ENCODE assay signal across 8 cellular contexts in genomic region chr14:68911594-68912227, GRCh38.
DNase-seq lines count a peak whose midpoint lies in the region; ATAC-seq, FAIRE-seq and TF ChIP-seq lines count a peak whose summit lies in the region.

No MANE protein-coding gene starts in this region.

- FAIRE-seq in D721Med (lab: Jason Lieb, UNC) = no peak

- H3K4me3 Mint-ChIP-seq in activated B cell treated with CpG ODN at 0.5 μM for 24 hours = no peak overlapping the region

- POLR2A ChIA-PET in activated B cell treated with CpG ODN at 0.5 μM for 24 hours (lab: Charles Lee) = no interaction called here

- H3K27me3 ChIP-seq in mammary epithelial cell (ENCODE audit: insufficient read depth, low read length) = no peaks in the 10 kb centered on the region

- CTCF ChIA-PET in activated B cell treated with CpG ODN at 0.5 μM for 24 hours (lab: Charles Lee) (interaction anchor here (0.6 to 1.1 kb wide), 4 partner anchors 13 to 978 kb away, joined by 3 to 4 read pairs (median 3); no protein-coding TSS in a partner anchor), mammary epithelial cell (lab: Charles Lee; ENCODE audit: low non-redundant PET) (interaction anchor here (0.6 to 0.7 kb wide), 2 partner anchors 28 to 48 kb away, joined by 3 read pairs; no protein-coding TSS in a partner anchor)

- DNase-seq in D721Med (ENCODE audit: insufficient read length, low spot score) (peak; percentile 83), NCI-H2196 treated with DMSO at 0.1 percent for 48 hours (lab: John Stamatoyannopoulos, UW; ENCODE audit: unreplicated experiment) (peak; percentile 62), activated B cell treated with CpG ODN at 0.5 μM for 24 hours (peak; percentile 37), mammary epithelial cell (peak; percentile 65), islet precursor cell (peak; percentile 87), occipital lobe (lab: John Stamatoyannopoulos, UW) (no peak)
- peak; percentile 52 to 64 (median 62) for DNase-seq in stimulated activated CD4-positive, alpha-beta T cell treated with anti-CD3 and anti-CD28 coated beads, Interleukin-1b, Interleukin-23, amount 100 ng/mL, for 24 hours (ENCODE audit: low read depth in 4 of 4, low spot score in 1 of 4)

- no peak overlapping the region for H3K4me2 ChIP-seq in mammary epithelial cell (ENCODE audit: insufficient read depth, low read depth, low read length)

- dilution Hi-C loops in mammary epithelial cell (cut with HindIII; ENCODE audit: low sequenced_read_pairs) = no loop called here

- ATAC-seq in HG02759 (IDR thresholded peaks at IDR 0.05; ENCODE audit: unreplicated experiment) (peak; percentile 73), activated B cell treated with CpG ODN at 0.5 μM for 24 hours (ENCODE audit: low read depth) (peak; percentile 91)

- no peak overlapping the region for H3K4me3 ChIP-seq in mammary epithelial cell (replicated peaks in 1 of 3; ENCODE audit: insufficient read depth in 1 of 3, low read depth in 2 of 3, low read length in 3 of 3)

- peaks cover 4% of the 10 kb centered on the region for H3K4me1 ChIP-seq in mammary epithelial cell (ENCODE audit: insufficient read depth, low read length)

- intact Hi-C loops in activated B cell treated with CpG ODN at 0.5 μM for 24 hours (cut with micrococcal nuclease) = loop anchor here (1.0 to 5.0 kb wide), 2 partner anchors 181 to 196 kb away; no protein-coding TSS in a partner anchor
- intact Hi-C loops in mammary epithelial cell (cut with micrococcal nuclease) = loop anchor here (1.0 to 2.0 kb wide), 6 partner anchors 30 to 196 kb away; no protein-coding TSS in a partner anchor

- H3K79me2 ChIP-seq in mammary epithelial cell (ENCODE audit: insufficient read depth, low read length) = peaks cover 95% of the 10 kb centered on the region

- no peak overlapping the region for H3K9ac ChIP-seq in mammary epithelial cell (ENCODE audit: insufficient read depth, low read length)

- peaks cover 8% of the 10 kb centered on the region for H3K4me1 Mint-ChIP-seq in activated B cell treated with CpG ODN at 0.5 μM for 24 hours

- peaks cover 6% of the 10 kb centered on the region for H3K27me3 Mint-ChIP-seq in activated B cell treated with CpG ODN at 0.5 μM for 24 hours

- H2AFZ ChIP-seq in mammary epithelial cell (ENCODE audit: low read depth, low read length) = no peak overlapping the region

- H3K9me3 Mint-ChIP-seq in activated B cell treated with CpG ODN at 0.5 μM for 24 hours = no peaks in the 10 kb centered on the region

- no peak overlapping the region for H3K27ac ChIP-seq in mammary epithelial cell (ENCODE audit: insufficient read depth, low read depth, low read length)

- 40% methylated on average over 10 of the region's 12 CpGs for WGBS in mammary epithelial cell (ENCODE audit: low coverage, missing lambda C conversion rate)

- BruUV-seq in mammary epithelial cell (replicated peaks; lab: Mats Ljungman, UMichigan) = no TSS peak

- no peaks in the 10 kb centered on the region for H3K9me3 ChIP-seq in mammary epithelial cell (replicated peaks; ENCODE audit: insufficient read depth, low read length)

- no peaks in the 10 kb centered on the region for H3K36me3 Mint-ChIP-seq in activated B cell treated with CpG ODN at 0.5 μM for 24 hours (ENCODE audit: low read depth)

- H3K27ac Mint-ChIP-seq in activated B cell treated with CpG ODN at 0.5 μM for 24 hours = no peak overlapping the region

- H4K20me1 ChIP-seq in mammary epithelial cell (ENCODE audit: insufficient read depth, low read length) = peaks cover 3% of the 10 kb centered on the region

- TF ChIP-seq CTCF in D721Med (IDR thresholded peaks at IDR 0.05; ENCODE audit: insufficient read depth, missing control alignments) (peak; percentile 96), activated B cell treated with CpG ODN at 0.5 μM for 24 hours (IDR thresholded peaks at IDR 0.05) (peak; percentile 66), mammary epithelial cell (conservative IDR thresholded peaks at IDR 0.05 in 1 of 2, IDR thresholded peaks at IDR 0.05 in 1 of 2; ENCODE audit: extremely low read depth in 1 of 2, insufficient read depth in 1 of 2, low read depth in 1 of 2, low read length in 2 of 2) (peak; percentile 98 to 99)

- H3K36me3 ChIP-seq in mammary epithelial cell (ENCODE audit: insufficient read depth, low read length) = peaks cover 56% of the 10 kb centered on the region

- in situ Hi-C loops in mammary epithelial cell (cut with MboI; ENCODE audit: low sequenced_read_pairs in 2 of 2) = loop anchor here in 1 of 2 donors (25.0 kb wide), 1 partner anchor 176 kb away; no protein-coding TSS in a partner anchor
